In genomic region chr2:182715896-182716664, GRCh38 we compare ENCODE assay signal across 8 cellular contexts. TPM values are rescaled to one million over a fixed set of nuclear protein-coding genes. Genes with fewer than 3 reads are reported as not detected.
DNase-seq lines count a peak whose midpoint lies in the region; ATAC-seq and TF ChIP-seq lines count a peak whose summit lies in the region.

DNAJC10 (plus strand) TSS chr2:182716257; CDS start chr2:182718087, 1,830 bp downstream.

- POLR2A ChIA-PET in activated CD8-positive, alpha-beta T cell treated with anti-CD3 and anti-CD28 coated beads for 36 hours (lab: Charles Lee) = interaction anchor here (0.9 to 1.3 kb wide), 2 partner anchors 11 to 409 kb away, joined by 3 read pairs; partner anchors contain the start of gene NUP35

- peaks cover 13% of the 10 kb centered on the region for H3K27me3 Mint-ChIP-seq in CD4-positive, CD25-positive, alpha-beta regulatory T cell
- peaks cover under 1% of the 10 kb centered on the region for H3K27me3 Mint-ChIP-seq in activated CD8-positive, alpha-beta T cell treated with anti-CD3 and anti-CD28 coated beads for 36 hours

- peaks cover 2% of the 10 kb centered on the region for H3K36me3 ChIP-seq in CD4-positive, CD25-positive, alpha-beta regulatory T cell (ENCODE audit: control insufficient read depth, insufficient read depth, low read length)
- no peaks in the 10 kb centered on the region for H3K36me3 ChIP-seq in lung (ENCODE audit: control insufficient read depth in 2 of 2, insufficient read depth in 2 of 2, low read length in 2 of 2)

- 1% methylated on average over 51 to 69 of the region's 69 CpGs for WGBS in lung, 2 donors

- intact Hi-C loops in activated CD8-positive, alpha-beta T cell treated with anti-CD3 and anti-CD28 coated beads for 36 hours (cut with micrococcal nuclease) = no loop called here

- no peaks in the 10 kb centered on the region for H3K9me3 Mint-ChIP-seq in CD4-positive, CD25-positive, alpha-beta regulatory T cell
- no peaks in the 10 kb centered on the region for H3K9me3 Mint-ChIP-seq in activated CD8-positive, alpha-beta T cell treated with anti-CD3 and anti-CD28 coated beads for 36 hours

- peaks cover 0 to 9% (median 4%) of the 10 kb centered on the region in 4 donors for H3K4me1 Mint-ChIP-seq in CD4-positive, CD25-positive, alpha-beta regulatory T cell
- peaks cover 12% of the 10 kb centered on the region for H3K4me1 Mint-ChIP-seq in activated CD8-positive, alpha-beta T cell treated with anti-CD3 and anti-CD28 coated beads for 36 hours (ENCODE audit: low read depth)

- no peak within 1 kb of the TSS for H3K27ac Mint-ChIP-seq in CD4-positive, CD25-positive, alpha-beta regulatory T cell
- no peak within 1 kb of the TSS for H3K27ac Mint-ChIP-seq in activated CD8-positive, alpha-beta T cell treated with anti-CD3 and anti-CD28 coated beads for 36 hours

- peaks cover 6% of the 10 kb centered on the region for H3K36me3 Mint-ChIP-seq in CD4-positive, CD25-positive, alpha-beta regulatory T cell
- peaks cover 7% of the 10 kb centered on the region for H3K36me3 Mint-ChIP-seq in activated CD8-positive, alpha-beta T cell treated with anti-CD3 and anti-CD28 coated beads for 36 hours (ENCODE audit: low read depth)

- peaks cover 24% of the 10 kb centered on the region for H3K4me1 ChIP-seq in CD4-positive, CD25-positive, alpha-beta regulatory T cell (ENCODE audit: control insufficient read depth, insufficient read depth, low read length, poor library complexity, severe bottlenecking)
- no peaks in the 10 kb centered on the region for H3K4me1 ChIP-seq in lung (ENCODE audit: control insufficient read depth in 2 of 2, insufficient read depth in 2 of 2, low read length in 2 of 2)

- peak within 1 kb of the TSS; percentile 96 for H3K4me3 ChIP-seq in CD4-positive, CD25-positive, alpha-beta regulatory T cell (ENCODE audit: low read depth, low read length)
- H3K4me3 ChIP-seq in lung = peak within 1 kb of the TSS; percentile 96

- no peak within 1 kb of the TSS for H3K4me3 Mint-ChIP-seq in CD4-positive, CD25-positive, alpha-beta regulatory T cell
- H3K4me3 Mint-ChIP-seq in activated CD8-positive, alpha-beta T cell treated with anti-CD3 and anti-CD28 coated beads for 36 hours = no peak within 1 kb of the TSS

- CTCF ChIA-PET in activated CD8-positive, alpha-beta T cell treated with anti-CD3 and anti-CD28 coated beads for 36 hours (lab: Charles Lee) = interaction anchor here (0.8 to 2.0 kb wide), 6 partner anchors 9 to 530 kb away, joined by 3 to 6 read pairs (median 4); no protein-coding TSS in a partner anchor

- DNase-seq in CD4-positive, CD25-positive, alpha-beta regulatory T cell = peak; percentile 83 to 86 (median 84)
- peak; percentile 98 for DNase-seq in NCI-H748 treated with DMSO at 0.1 percent for 48 hours (lab: John Stamatoyannopoulos, UW)
- DNase-seq in activated CD8-positive, alpha-beta T cell treated with anti-CD3 and anti-CD28 coated beads for 36 hours = peak; percentile 90
- DNase-seq in effector CD4-positive, alpha-beta T cell = peak; percentile 84
- DNase-seq in lung (ENCODE audit: low spot score) = peak; percentile 90
- DNase-seq in stimulated activated CD4-positive, alpha-beta T cell treated with anti-CD3 and anti-CD28 coated beads, TNF-alpha, amount 100 ng/mL, for 4 hours (ENCODE audit: low read depth in 3 of 3) = peak; percentile 76 to 80 (median 78)

- H3K27ac ChIP-seq in CD4-positive, CD25-positive, alpha-beta regulatory T cell (ENCODE audit: insufficient read depth, low read length, poor library complexity, severe bottlenecking) = peak within 1 kb of the TSS; percentile 80
- peak within 1 kb of the TSS; percentile 75 to 95 for H3K27ac ChIP-seq in lung (ENCODE audit: low read depth in 1 of 2, low read length in 1 of 2)

- H3K9me3 ChIP-seq in CD4-positive, CD25-positive, alpha-beta regulatory T cell (ENCODE audit: control insufficient read depth in 2 of 2, low read length in 2 of 2) = no peaks in the 10 kb centered on the region
- no peaks in the 10 kb centered on the region for H3K9me3 ChIP-seq in lung (ENCODE audit: control insufficient read depth in 2 of 2, insufficient read depth in 1 of 2, low read length in 1 of 2)

- no peak for TF ChIP-seq CTCF in activated CD8-positive, alpha-beta T cell treated with anti-CD3 and anti-CD28 coated beads for 36 hours (IDR thresholded peaks at IDR 0.05)
- no peak for TF ChIP-seq CTCF in lung (IDR thresholded peaks at IDR 0.05; ENCODE audit: control extremely low read depth, extremely low read depth)

- peaks cover 2% of the 10 kb centered on the region for H3K27me3 ChIP-seq in CD4-positive, CD25-positive, alpha-beta regulatory T cell (ENCODE audit: control insufficient read depth, insufficient read depth, low read length)
- no peaks in the 10 kb centered on the region for H3K27me3 ChIP-seq in lung (ENCODE audit: control insufficient read depth, insufficient read depth)

- peak; percentile 85 to 89 for ATAC-seq in CD4-positive, CD25-positive, alpha-beta regulatory T cell (ENCODE audit: low read depth in 2 of 2)
- ATAC-seq in GM19372 (IDR thresholded peaks at IDR 0.05; ENCODE audit: low read depth, unreplicated experiment) = peak; percentile 80
- ATAC-seq in HG03521 (IDR thresholded peaks at IDR 0.05; ENCODE audit: unreplicated experiment) = peak; percentile 80
- peak; percentile 94 for ATAC-seq in activated CD8-positive, alpha-beta T cell treated with anti-CD3 and anti-CD28 coated beads for 36 hours
- ATAC-seq in lung (ENCODE audit: insufficient read depth, low FRiP score) = peak; percentile 95

RNA-seq across cellular contexts. Expression of gene DNAJC10, which starts in this region (rescaled TPM):
- 32.9 TPM for total RNA-seq in CD4-positive, CD25-positive, alpha-beta regulatory T cell
- polyA plus RNA-seq in CD4-positive, CD25-positive, alpha-beta regulatory T cell = 10 to 100 TPM; 38.2 to 52.5 (median 49.4) TPM
- total RNA-seq in activated CD8-positive, alpha-beta T cell treated with anti-CD3 and anti-CD28 coated beads for 36 hours = 10 to 100 TPM; 40.7 to 42.2 TPM
- 100 to 1,000 TPM in 1 of 2 donors, 10 to 100 TPM in 1; 80.0 to 131 TPM for total RNA-seq in lung
- 10 to 100 TPM; 24.6 to 37.6 TPM for polyA plus RNA-seq in lung

Comparison
In these comparisons a context has a peak if more than half of its experiments do, and no peak if none do; other contexts are left out.
1. Peak in every context shown above with its lines: DNase-seq, ATAC-seq, H3K4me3 ChIP-seq and H3K27ac ChIP-seq.